ENCODE assay signal across 18 cellular contexts in genomic region chr7:34117583-34117982, GRCh38.
DNase-seq lines count a peak whose midpoint lies in the region; ATAC-seq and TF ChIP-seq lines count a peak whose summit lies in the region.
"Had no signal": no experiment of that assay in that cellular context is flagged by ENCODE, and none has a peak within 500 bp of the region (broad histone marks: within the 10 kb centered on the region; RNA-seq: fewer than 3 reads in every experiment).

No MANE protein-coding gene starts in this region.

- no peak overlapping the region for H3K4me3 ChIP-seq in cardiac muscle cell
- H3K4me3 ChIP-seq in right cardiac atrium (ENCODE audit: low read length), result no peak overlapping the region
- H3K4me3 ChIP-seq: BLaER1 treated with 17β-estradiol and CSF1 and Interleukin-3, amounts not matched to agents 10 nM and 100 nM; GM12878 had no signal

- H3K36me3 ChIP-seq in cardiac muscle cell, result no peaks in the 10 kb centered on the region
- H3K36me3 ChIP-seq: BLaER1 treated with 17β-estradiol and CSF1 and Interleukin-3, amounts not matched to agents 10 nM and 100 nM had no signal

- H3K4me1 ChIP-seq in cardiac muscle cell (ENCODE audit: low read depth), result no peaks in the 10 kb centered on the region
- H3K4me1 ChIP-seq in right cardiac atrium (ENCODE audit: control insufficient read depth, insufficient read depth, low read length), result no peaks in the 10 kb centered on the region
- H3K4me1 ChIP-seq: BLaER1 treated with 17β-estradiol and CSF1 and Interleukin-3, amounts not matched to agents 10 nM and 100 nM; Caco-2 had no signal

- intact Hi-C loops in right cardiac atrium (cut with DNase I), result no loop called here

- no peaks in the 10 kb centered on the region for H3K27me3 ChIP-seq in cardiac muscle cell
- H3K27me3 ChIP-seq in right cardiac atrium (ENCODE audit: control insufficient read depth, insufficient read depth), result no peaks in the 10 kb centered on the region
- H3K27me3 ChIP-seq: BLaER1 treated with 17β-estradiol and CSF1 and Interleukin-3, amounts not matched to agents 10 nM and 100 nM had no signal

- H3K27ac ChIP-seq in cardiac muscle cell, result peak overlapping the region; percentile 39
- H3K27ac ChIP-seq in right cardiac atrium (ENCODE audit: low read length), result no peak overlapping the region
- H3K27ac ChIP-seq: BLaER1 treated with 17β-estradiol and CSF1 and Interleukin-3, amounts not matched to agents 10 nM and 100 nM; C4-2B had no signal

- H3K9me3 ChIP-seq in cardiac muscle cell (ENCODE audit: low read depth), result no peaks in the 10 kb centered on the region
- H3K9me3 ChIP-seq in right cardiac atrium (ENCODE audit: control insufficient read depth, low read length), result no peaks in the 10 kb centered on the region

- 74% methylated on average over 3 of the region's 3 CpGs for WGBS in right cardiac atrium

- DNase-seq in cardiac muscle cell (ENCODE audit: low read depth in 1 of 2, low spot score in 1 of 2) (no peak), right cardiac atrium (no peak), NCI-H446 treated with DMSO at 0.1 percent for 48 hours (lab: John Stamatoyannopoulos, UW) (peak; percentile 33), cerebellum (ENCODE audit: low spot score) (peak; percentile 61), AG08395 (ENCODE audit: low spot score) (no peak), omental fat pad (ENCODE audit: low spot score) (no peak)
- DNase-seq: 8988T; ACHN; AML-193; Caco-2; Calu3; CD4-positive, alpha-beta T cell; CD8-positive, alpha-beta T cell; DMS79 treated with DMSO at 0.1 percent for 48 hours; GDM1 had no signal

- ATAC-seq in right cardiac atrium (no peak), omental fat pad (ENCODE audit: low FRiP score) (no peak)
- ATAC-seq: CD8-positive, alpha-beta T cell; GM12878 had no signal

- no peak for TF ChIP-seq CTCF in cardiac muscle cell (IDR thresholded peaks at IDR 0.05; ENCODE audit: low read depth, low read length)
- TF ChIP-seq CTCF in omental fat pad (IDR thresholded peaks at IDR 0.05), result no peak

Comparison
In these comparisons a context has a peak if more than half of its experiments do, and no peak if none do; other contexts are left out.
1. DNase-seq: peak in NCI-H446 treated with DMSO at 0.1 percent for 48 hours (single experiment) and cerebellum (single experiment); none in cardiac muscle cell (0 of 2), right cardiac atrium (0 of 3), AG08395 (single experiment) and omental fat pad (single experiment).